36 cellular contexts compared by ENCODE assay signal in genomic region chr14:96182546-96182945, GRCh38. TPM values are rescaled to one million over a fixed set of nuclear protein-coding genes. Genes with fewer than 3 reads are reported as not detected.
"Had no signal": no experiment of that assay in that cellular context is flagged by ENCODE, and none has a peak within 500 bp of the region (broad histone marks: within the 10 kb centered on the region; RNA-seq: fewer than 3 reads in every experiment).

No MANE protein-coding gene starts in this region.

- H3K36me3 Mint-ChIP-seq: activated CD8-positive, alpha-beta memory T cell treated with anti-CD3 and anti-CD28 coated beads, Interleukin-2, amount 10 ng/mL, durations not matched to agents 7 days and 5 days; activated naive CD4-positive, alpha-beta T cell treated with anti-CD3 and anti-CD28 coated beads, Interleukin-2, amount 50 U/mL, for 24 hours; activated naive CD8-positive, alpha-beta T cell treated with anti-CD3 and anti-CD28 coated beads for 36 hours had no signal

- H3K4me1 ChIP-seq: adrenal gland, body of pancreas, colonic mucosa had no signal

- DNase-seq: activated B cell treated with CpG ODN at 0.5 μM for 24 hours; activated CD4-positive, alpha-beta T cell treated with anti-CD3 and anti-CD28 coated beads for 48 hours; activated CD4-positive, alpha-beta T cell treated with anti-CD3 and anti-CD28 coated beads, Interleukin-2, amount 50 U/mL, for 1 hour; activated CD4-positive, alpha-beta T cell treated with anti-CD3 and anti-CD28 coated beads, Interleukin-2, amount 50 U/mL, for 48 hours; activated CD8-positive, alpha-beta memory T cell treated with anti-CD3 and anti-CD28 coated beads, Interleukin-2, amount 10 ng/mL, durations not matched to agents 7 days and 5 days; activated CD8-positive, alpha-beta memory T cell treated with anti-CD3 and anti-CD28 coated beads, Interleukin-2, amount 50 U/mL, for 4 hours; activated CD8-positive, alpha-beta T cell treated with anti-CD3 and anti-CD28 coated beads, Interleukin-2, amount 10 ng/mL, durations not matched to agents 7 days and 5 days; activated effector memory CD4-positive, alpha-beta T cell treated with anti-CD3 and anti-CD28 coated beads, Interleukin-2, amount 50 U/mL, for 16 hours; activated naive CD4-positive, alpha-beta T cell treated with anti-CD3 and anti-CD28 coated beads for 36 hours; activated naive CD8-positive, alpha-beta T cell treated with anti-CD3 and anti-CD28 coated beads for 36 hours; activated naive CD8-positive, alpha-beta T cell treated with anti-CD3 and anti-CD28 coated beads, Interleukin-2, amount 50 U/mL, for 24 hours; activated T-cell treated with anti-CD3 and anti-CD28 coated beads, Interleukin-2, amount 50 U/mL, for 1 hour; activated T-cell treated with anti-CD3 and anti-CD28 coated beads, Interleukin-2, amount 50 U/mL, for 48 hours; adrenal gland; amygdala; aorta; body of pancreas; caudate nucleus; cerebellar nuclear complex; colonic mucosa; effector CD8-positive, alpha-beta T cell; esophagus squamous epithelium; foreskin melanocyte; head of caudate nucleus; T-helper 2 cell; WERI-Rb-1 had no signal

- H3K4me1 Mint-ChIP-seq: activated B cell treated with CpG ODN at 0.5 μM for 24 hours; activated CD8-positive, alpha-beta memory T cell treated with anti-CD3 and anti-CD28 coated beads, Interleukin-2, amount 10 ng/mL, durations not matched to agents 7 days and 5 days had no signal

- H3K4me3 Mint-ChIP-seq: activated B cell treated with CpG ODN at 0.5 μM for 24 hours; activated CD8-positive, alpha-beta memory T cell treated with anti-CD3 and anti-CD28 coated beads, Interleukin-2, amount 10 ng/mL, durations not matched to agents 7 days and 5 days; activated CD8-positive, alpha-beta T cell treated with anti-CD3 and anti-CD28 coated beads, Interleukin-2, amount 10 ng/mL, durations not matched to agents 7 days and 5 days; activated naive CD4-positive, alpha-beta T cell treated with anti-CD3 and anti-CD28 coated beads for 36 hours; activated naive CD4-positive, alpha-beta T cell treated with anti-CD3 and anti-CD28 coated beads, Interleukin-2, amount 50 U/mL, for 24 hours; activated naive CD8-positive, alpha-beta T cell treated with anti-CD3 and anti-CD28 coated beads for 36 hours; activated naive CD8-positive, alpha-beta T cell treated with anti-CD3 and anti-CD28 coated beads, Interleukin-2, amount 50 U/mL, for 24 hours; activated T-helper 1 cell treated with anti-CD3 and anti-CD28 coated beads, Interleukin-12 subunit alpha, Interleukin-12 subunit beta, Interleukin-2, Interleukin-4 antibody, amounts not matched to agents 30 ng/mL and 10 ng/mL and 1 ng/mL, durations not matched to agents 14 hours and 24 hours and 36 hours had no signal

- H3K36me3 ChIP-seq: adrenal gland, colonic mucosa, esophagus squamous epithelium, WERI-Rb-1 had no signal

- H3K9me3 Mint-ChIP-seq: activated B cell treated with CpG ODN at 0.5 μM for 24 hours; activated naive CD4-positive, alpha-beta T cell treated with anti-CD3 and anti-CD28 coated beads for 36 hours; activated naive CD4-positive, alpha-beta T cell treated with anti-CD3 and anti-CD28 coated beads, Interleukin-2, amount 50 U/mL, for 24 hours; activated naive CD8-positive, alpha-beta T cell treated with anti-CD3 and anti-CD28 coated beads, Interleukin-2, amount 50 U/mL, for 24 hours; activated T-helper 1 cell treated with anti-CD3 and anti-CD28 coated beads, Interleukin-12 subunit alpha, Interleukin-12 subunit beta, Interleukin-2, Interleukin-4 antibody, amounts not matched to agents 30 ng/mL and 10 ng/mL and 1 ng/mL, durations not matched to agents 14 hours and 24 hours and 36 hours; activated T-helper 2 cell treated with anti-CD3 and anti-CD28 coated beads, Interferon-gamma antibody, Interleukin-2, Interleukin-4, amounts not matched to agents 10 μg/mL and 5 μg/mL and 100 μg/mL, durations not matched to agents 14 hours and 24 hours and 36 hours had no signal

- FAIRE-seq: endometrium, endothelial cell of umbilical vein, TTC549 had no signal

- H3K27ac Mint-ChIP-seq: activated B cell treated with CpG ODN at 0.5 μM for 24 hours; activated CD8-positive, alpha-beta memory T cell treated with anti-CD3 and anti-CD28 coated beads, Interleukin-2, amount 10 ng/mL, durations not matched to agents 7 days and 5 days; activated CD8-positive, alpha-beta T cell treated with anti-CD3 and anti-CD28 coated beads, Interleukin-2, amount 10 ng/mL, durations not matched to agents 7 days and 5 days; activated naive CD4-positive, alpha-beta T cell treated with anti-CD3 and anti-CD28 coated beads for 36 hours; activated naive CD4-positive, alpha-beta T cell treated with anti-CD3 and anti-CD28 coated beads, Interleukin-2, amount 50 U/mL, for 24 hours; activated naive CD8-positive, alpha-beta T cell treated with anti-CD3 and anti-CD28 coated beads for 36 hours; activated naive CD8-positive, alpha-beta T cell treated with anti-CD3 and anti-CD28 coated beads, Interleukin-2, amount 50 U/mL, for 24 hours; activated T-helper 1 cell treated with anti-CD3 and anti-CD28 coated beads, Interleukin-12 subunit alpha, Interleukin-12 subunit beta, Interleukin-2, Interleukin-4 antibody, amounts not matched to agents 30 ng/mL and 10 ng/mL and 1 ng/mL, durations not matched to agents 14 hours and 24 hours and 36 hours; activated T-helper 2 cell treated with anti-CD3 and anti-CD28 coated beads, Interferon-gamma antibody, Interleukin-2, Interleukin-4, amounts not matched to agents 10 μg/mL and 5 μg/mL and 100 μg/mL, durations not matched to agents 14 hours and 24 hours and 36 hours had no signal

- H3K4me3 ChIP-seq: adrenal gland, body of pancreas, colonic mucosa, esophagus squamous epithelium had no signal

- H3K27ac ChIP-seq: colonic mucosa, epithelial cell of prostate, WERI-Rb-1 had no signal

- H3K27me3 Mint-ChIP-seq: activated naive CD4-positive, alpha-beta T cell treated with anti-CD3 and anti-CD28 coated beads, Interleukin-2, amount 50 U/mL, for 24 hours; activated naive CD8-positive, alpha-beta T cell treated with anti-CD3 and anti-CD28 coated beads for 36 hours had no signal

- H3K27me3 ChIP-seq: adrenal gland, body of pancreas, colonic mucosa, esophagus squamous epithelium had no signal

- ATAC-seq: activated CD4-positive, CD25-positive, alpha-beta regulatory T cell treated with anti-CD3 and anti-CD28 coated beads, Interleukin-2, amount 50 U/mL, for 24 hours; activated CD8-positive, alpha-beta memory T cell treated with anti-CD3 and anti-CD28 coated beads, Interleukin-2, amount 10 ng/mL, durations not matched to agents 7 days and 5 days; activated CD8-positive, alpha-beta T cell treated with anti-CD3 and anti-CD28 coated beads, Interleukin-2, amount 10 ng/mL, durations not matched to agents 7 days and 5 days; activated naive CD8-positive, alpha-beta T cell treated with anti-CD3 and anti-CD28 coated beads, Interleukin-2, amount 50 U/mL, for 24 hours; body of pancreas had no signal

- H3K9me3 ChIP-seq: adrenal gland, body of pancreas, colonic mucosa, esophagus squamous epithelium had no signal

RNA-seq across cellular contexts. Expression of gene BDKRB2, which starts 22.1 kb away (rescaled TPM):
- total RNA-seq: activated B cell treated with CpG ODN at 0.5 μM for 24 hours; activated CD8-positive, alpha-beta memory T cell treated with anti-CD3 and anti-CD28 coated beads for 36 hours; activated CD8-positive, alpha-beta memory T cell treated with anti-CD3 and anti-CD28 coated beads, Interleukin-2, amount 10 ng/mL, durations not matched to agents 7 days and 5 days; activated CD8-positive, alpha-beta T cell treated with anti-CD3 and anti-CD28 coated beads, Interleukin-2, amount 10 ng/mL, durations not matched to agents 7 days and 5 days; activated naive CD8-positive, alpha-beta T cell treated with anti-CD3 and anti-CD28 coated beads for 36 hours; activated T-helper 1 cell treated with anti-CD3 and anti-CD28 coated beads, Interleukin-12 subunit alpha, Interleukin-12 subunit beta, Interleukin-2, Interleukin-4 antibody, amounts not matched to agents 30 ng/mL and 10 ng/mL and 1 ng/mL, durations not matched to agents 14 hours and 24 hours and 36 hours; activated T-helper 2 cell treated with anti-CD3 and anti-CD28 coated beads, Interferon-gamma antibody, Interleukin-2, Interleukin-4, amounts not matched to agents 10 μg/mL and 5 μg/mL and 100 μg/mL, durations not matched to agents 14 hours and 24 hours and 36 hours; T-helper 1 cell treated with Interleukin-12 subunit alpha and Interleukin-12 subunit beta and Interleukin-4 antibody, amounts not matched to agents 30 ng/mL and 1 ng/mL, for 36 hours had no signal
- polyA plus RNA-seq: aorta had no signal
